Comparison of ENCODE assay signal across 36 cellular contexts in the genomic region with DNA sequence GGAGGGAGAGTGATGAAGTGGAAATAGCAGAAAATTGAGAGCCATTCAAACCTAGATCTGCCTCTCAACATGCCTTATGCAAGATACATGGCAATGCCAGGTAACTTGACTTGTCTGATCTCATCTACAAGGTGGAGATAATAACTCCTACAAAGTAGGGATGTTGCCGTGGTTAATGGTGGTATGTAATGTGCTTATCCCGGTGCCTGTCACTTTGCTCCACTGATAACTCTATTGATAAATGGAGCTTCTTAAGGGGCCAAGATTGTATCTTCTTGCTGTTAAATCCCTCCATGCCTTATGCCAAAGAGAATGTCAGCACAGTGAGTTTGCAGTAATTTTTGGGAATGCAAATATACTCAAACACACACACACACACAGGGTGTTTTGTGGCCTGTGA.
"Had no signal": no experiment of that assay in that cellular context is flagged by ENCODE, and none has a peak within 500 bp of the region (broad histone marks: within the 10 kb centered on the region; RNA-seq: fewer than 3 reads in every experiment).

No MANE protein-coding gene starts in this region.

- H3K9ac ChIP-seq: KMS-11 had no signal

- H3K27me3 ChIP-seq: MG63 had no signal

- H3K4me2 ChIP-seq: KMS-11 had no signal

- DNase-seq: Karpas-422, Kasumi-1, KG1, MG63, MM.1S, MV-4-11, NCI-H1048, NCI-H1092, NCI-H1092 treated with DMSO at 0.1 percent for 48 hours, NCI-H1105, NCI-H1105 treated with DMSO at 0.1 percent for 48 hours, NCI-H1417, NCI-H1417 treated with DMSO at 0.1 percent for 48 hours, NCI-H1436, NCI-H1436 treated with DMSO at 0.1 percent for 48 hours, NCI-H146, NCI-H1694, NCI-H1694 treated with DMSO at 0.1 percent for 48 hours, NCI-H187, NCI-H187 treated with DMSO at 0.1 percent for 48 hours, NCI-H1930, NCI-H2029, NCI-H2029 treated with DMSO at 0.1 percent for 48 hours, NCI-H2081, NCI-H2081 treated with DMSO at 0.1 percent for 48 hours, NCI-H2107, NCI-H2171, NCI-H2171 treated with DMSO at 0.1 percent for 48 hours, NCI-H2227 treated with DMSO at 0.1 percent for 48 hours, NCI-H226, NCI-H345, NCI-H446, NCI-H446 treated with DMSO at 0.1 percent for 48 hours, NCI-H510A, NCI-H510A treated with DMSO at 0.1 percent for 48 hours had no signal

- H3K27ac ChIP-seq: KMS-11 had no signal

- H3K36me3 ChIP-seq: MG63 had no signal

- H3K9me3 ChIP-seq: MG63 had no signal

- H3K4me3 ChIP-seq: MG63 had no signal
